16 cellular contexts compared by ENCODE assay signal in genomic region chr11:95291946-95292345, GRCh38.
DNase-seq lines count a peak whose midpoint lies in the region; ATAC-seq and TF ChIP-seq lines count a peak whose summit lies in the region.
"Had no signal": no experiment of that assay in that cellular context is flagged by ENCODE, and none has a peak within 500 bp of the region (broad histone marks: within the 10 kb centered on the region; RNA-seq: fewer than 3 reads in every experiment).

No MANE protein-coding gene starts in this region.

- no peak overlapping the region for H3K4me3 ChIP-seq in GM23338
- no peak overlapping the region for H3K4me3 ChIP-seq in Peyer's patch
- H3K4me3 ChIP-seq in hepatocyte, result no peak overlapping the region
- H3K4me3 ChIP-seq in trophoblast cell (ENCODE audit: low read depth, low read length), result no peak overlapping the region
- H3K4me3 ChIP-seq: BLaER1 had no signal

- no peaks in the 10 kb centered on the region for H3K9me3 ChIP-seq in Peyer's patch
- no peaks in the 10 kb centered on the region for H3K9me3 ChIP-seq in hepatocyte (ENCODE audit: low read depth)
- no peaks in the 10 kb centered on the region for H3K9me3 ChIP-seq in trophoblast cell (ENCODE audit: insufficient read depth, low read depth, low read length)
- H3K9me3 ChIP-seq: BLaER1 had no signal

- no peak overlapping the region for H3K4ac ChIP-seq in trophoblast cell (ENCODE audit: low read depth, low read length)

- DNase-seq in GM23338 (ENCODE audit: low spot score) (no peak), Peyer's patch (peak in 2 of 3 donors; percentile 68 to 81), hepatocyte (ENCODE audit: low spot score) (peak; percentile 68), trophoblast cell (no peak), NCI-H82 (lab: John Stamatoyannopoulos, UW) (no peak)
- DNase-seq in activated T-cell treated with anti-CD3 and anti-CD28 coated beads, Interleukin-2, amount 50 U/mL, for 48 hours, result no peak
- DNase-seq: 8988T; AML-193; CD8-positive, alpha-beta memory T cell; DMS53; GF-D8 had no signal

- H3K4me1 Mint-ChIP-seq in GM23338, result peaks cover 39% of the 10 kb centered on the region

- H3K36me3 Mint-ChIP-seq in GM23338 (ENCODE audit: low read depth), result no peaks in the 10 kb centered on the region

- H3K18ac ChIP-seq in trophoblast cell (ENCODE audit: low read length), result peak overlapping the region; percentile 4

- H2BK12ac ChIP-seq in trophoblast cell (ENCODE audit: low read length), result no peak overlapping the region

- H2BK5ac ChIP-seq in trophoblast cell (ENCODE audit: low read depth, low read length, poor library complexity), result no peak overlapping the region

- H4K8ac ChIP-seq in trophoblast cell (ENCODE audit: low read depth, low read length), result no peak overlapping the region

- no peaks in the 10 kb centered on the region for H3K9me2 ChIP-seq in GM23338 (ENCODE audit: insufficient read depth)
- H3K9me2 ChIP-seq in hepatocyte (replicated peaks; ENCODE audit: insufficient read depth), result no peaks in the 10 kb centered on the region

- H3K27ac ChIP-seq in GM23338 (ENCODE audit: low read depth), result no peak overlapping the region
- H3K27ac ChIP-seq in Peyer's patch, result peak overlapping the region in 2 of 4 donors; percentile 55 to 60
- peak overlapping the region; percentile 59 for H3K27ac ChIP-seq in hepatocyte
- H3K27ac ChIP-seq in trophoblast cell (ENCODE audit: low read depth, low read length), result no peak overlapping the region
- H3K27ac ChIP-seq: BLaER1 had no signal

- no peak overlapping the region for H3K9ac ChIP-seq in trophoblast cell (ENCODE audit: low read length)
- H3K9ac ChIP-seq: BLaER1 had no signal

- no peak overlapping the region for H4K91ac ChIP-seq in trophoblast cell (ENCODE audit: low read depth, low read length)

- no peak overlapping the region for H3K14ac ChIP-seq in trophoblast cell (ENCODE audit: low read length)

- TF ChIP-seq POLR2A in Peyer's patch (IDR thresholded peaks at IDR 0.05), result peak in 1 of 2 donors; percentile 13

- H3K27ac Mint-ChIP-seq in GM23338, result no peak overlapping the region

- H2BK120ac ChIP-seq in trophoblast cell (ENCODE audit: insufficient read depth, low read length, poor library complexity), result no peak overlapping the region

- H2AFZ ChIP-seq in GM23338, result peak overlapping the region; percentile 6; the same call in 1 of the 2 replicates
- H2AFZ ChIP-seq in hepatocyte, result no peak overlapping the region
- H2AFZ ChIP-seq in trophoblast cell (ENCODE audit: insufficient read depth, low read length, poor library complexity), result no peak overlapping the region

- H3K9me3 Mint-ChIP-seq in GM23338, result no peaks in the 10 kb centered on the region
- H3K9me3 Mint-ChIP-seq: CD8-positive, alpha-beta memory T cell had no signal

- no peaks in the 10 kb centered on the region for H3F3A ChIP-seq in GM23338 (replicated peaks; ENCODE audit: low read depth)

- H3K4me1 ChIP-seq in GM23338 (ENCODE audit: insufficient read depth), result peaks cover 37% of the 10 kb centered on the region
- H3K4me1 ChIP-seq in Peyer's patch, result peaks cover 0 to 24% (median 9%) of the 10 kb centered on the region in 4 donors
- peaks cover 21% of the 10 kb centered on the region for H3K4me1 ChIP-seq in hepatocyte (ENCODE audit: insufficient read depth)
- peaks cover 12 to 19% of the 10 kb centered on the region in 2 experiments for H3K4me1 ChIP-seq in trophoblast cell (ENCODE audit: control insufficient read depth in 1 of 2, insufficient read depth in 2 of 2, low read length in 2 of 2)

- H4K12ac ChIP-seq in trophoblast cell (ENCODE audit: low read depth, low read length), result no peak overlapping the region

- H3K79me2 ChIP-seq in GM23338 (replicated peaks; ENCODE audit: insufficient read depth) (no peaks in the 10 kb centered on the region), hepatocyte (no peaks in the 10 kb centered on the region), trophoblast cell (ENCODE audit: control insufficient read depth, insufficient read depth, low read length, poor library complexity) (no peaks in the 10 kb centered on the region)

- no peak overlapping the region for H3K23ac ChIP-seq in trophoblast cell (ENCODE audit: low read length)

- ATAC-seq in GM23338 (no peak), GM18907 (IDR thresholded peaks at IDR 0.05; ENCODE audit: unreplicated experiment) (no peak), HG03097 (IDR thresholded peaks at IDR 0.05; ENCODE audit: low FRiP score, unreplicated experiment) (no peak)
- ATAC-seq: HCT116, HepG2 had no signal

- no peak overlapping the region for H3K4me3 Mint-ChIP-seq in GM23338
- H3K4me3 Mint-ChIP-seq: CD8-positive, alpha-beta memory T cell had no signal

- H4K20me1 ChIP-seq in GM23338 (replicated peaks; ENCODE audit: insufficient read depth) (no peaks in the 10 kb centered on the region), hepatocyte (ENCODE audit: insufficient read depth, poor library complexity, severe bottlenecking) (no peaks in the 10 kb centered on the region)
- H4K20me1 ChIP-seq: BLaER1 had no signal

- H3K36me3 ChIP-seq in GM23338 (ENCODE audit: insufficient read depth), result no peaks in the 10 kb centered on the region
- H3K36me3 ChIP-seq in Peyer's patch, result no peaks in the 10 kb centered on the region
- H3K36me3 ChIP-seq in hepatocyte (replicated peaks; ENCODE audit: insufficient read depth, low read depth), result no peaks in the 10 kb centered on the region
- H3K36me3 ChIP-seq in trophoblast cell (ENCODE audit: control insufficient read depth in 1 of 2, insufficient read depth in 2 of 2, low read length in 2 of 2), result no peaks in the 10 kb centered on the region
- H3K36me3 ChIP-seq: BLaER1 had no signal

- H3K4me2 ChIP-seq in GM23338, result no peak overlapping the region
- H3K4me2 ChIP-seq in hepatocyte, result no peak overlapping the region
- no peak overlapping the region for H3K4me2 ChIP-seq in trophoblast cell (ENCODE audit: low read length)
- H3K4me2 ChIP-seq: BLaER1 had no signal

- peaks cover 9% of the 10 kb centered on the region for H3K79me1 ChIP-seq in trophoblast cell (ENCODE audit: low read length)

- WGBS in hepatocyte (ENCODE audit: low lambda C conversion rate, missing lambda C conversion rate), result 76% methylated on average over 4 of the region's 4 CpGs
- no CpG with 5 or more reads among the region's 4 CpGs for WGBS in trophoblast cell (ENCODE audit: extremely low coverage, insufficient coverage, insufficient read length)

- TF ChIP-seq CTCF in GM23338 (conservative IDR thresholded peaks at IDR 0.05; ENCODE audit: low read depth in 2 of 2) (no peak), Peyer's patch (IDR thresholded peaks at IDR 0.05) (peak in 1 of 6 experiments; percentile 2), hepatocyte (IDR thresholded peaks at IDR 0.05; ENCODE audit: poor library complexity) (no peak)

- H3K27me3 Mint-ChIP-seq in GM23338 (ENCODE audit: insufficient read depth, low read depth, poor library complexity), result peaks cover 12% of the 10 kb centered on the region

- no peaks in the 10 kb centered on the region for H3K27me3 ChIP-seq in GM23338 (ENCODE audit: insufficient read depth)
- no peaks in the 10 kb centered on the region for H3K27me3 ChIP-seq in Peyer's patch
- H3K27me3 ChIP-seq in hepatocyte, result no peaks in the 10 kb centered on the region
- no peaks in the 10 kb centered on the region for H3K27me3 ChIP-seq in trophoblast cell (ENCODE audit: insufficient read depth, low read length)
- H3K27me3 ChIP-seq: BLaER1 had no signal

- no peak overlapping the region for H2AK5ac ChIP-seq in trophoblast cell (ENCODE audit: low read length)

TF ChIP-seq in GM23338, 12 proteins besides CTCF, POLR2A, EP300 and RAD21 (continues in another document):
- TF ChIP-seq ZNF331 (CRISPR knock-in tag; IDR thresholded peaks at IDR 0.05; ENCODE audit: low read depth), result no peak
- no peak for TF ChIP-seq STAT1 (IDR thresholded peaks at IDR 0.05; ENCODE audit: unreplicated experiment)
- TF ChIP-seq CREB1 (CRISPR knock-in tag; IDR thresholded peaks at IDR 0.05; ENCODE audit: low read depth), result no peak
- TF ChIP-seq ZNF114 (CRISPR knock-in tag; IDR thresholded peaks at IDR 0.05), result no peak
- TF ChIP-seq POLR2AphosphoS5 (IDR thresholded peaks at IDR 0.05; ENCODE audit: low read depth), result no peak

Comparison
In these comparisons a context has a peak if more than half of its experiments do, and no peak if none do; other contexts are left out.
1. DNase-seq: peak in Peyer's patch (2 of 3) and hepatocyte (single experiment); none in GM23338 (single experiment), trophoblast cell (0 of 2), activated T-cell treated with anti-CD3 and anti-CD28 coated beads, Interleukin-2, amount 50 U/mL, for 48 hours (0 of 2) and NCI-H82 (single experiment).